8 cellular contexts compared by ENCODE assay signal in genomic region chr2:159922563-159922962, GRCh38. TPM values are rescaled to one million over a fixed set of nuclear protein-coding genes. Genes with fewer than 3 reads are reported as not detected.
A peak's percentile ranks its signal among the peaks of the same experiment; 100 is the strongest.
DNase-seq lines count a peak whose midpoint lies in the region; ATAC-seq, FAIRE-seq and TF ChIP-seq lines count a peak whose summit lies in the region.

No MANE protein-coding gene starts in this region.

- H3K4me1 ChIP-seq in kidney (ENCODE audit: control insufficient read depth in 1 of 2, insufficient read depth in 1 of 2, low read depth in 1 of 2, low read length in 2 of 2), result peaks cover 0 to 5% of the 10 kb centered on the region in 2 donors

- intact Hi-C loops in kidney (cut with DNase I), result no loop called here

- FAIRE-seq in kidney (lab: Jason Lieb, UNC), result no peak

- no peak for TF ChIP-seq CTCF in kidney (IDR thresholded peaks at IDR 0.05; ENCODE audit: borderline replicate concordance, extremely low read depth, insufficient read depth)

- no peak overlapping the region for H3K4me3 ChIP-seq in kidney (ENCODE audit: low read length in 2 of 2)

- no peak overlapping the region for H3K27ac ChIP-seq in kidney (ENCODE audit: low read depth in 2 of 2, low read length in 2 of 2)

- H3K9me3 ChIP-seq in kidney (ENCODE audit: control insufficient read depth in 1 of 2, low read length in 2 of 2), result no peaks in the 10 kb centered on the region

- H3K9ac ChIP-seq in kidney (ENCODE audit: low read length in 2 of 2), result no peak overlapping the region

- DNase-seq in GM04503 (ENCODE audit: low read depth) (peak; percentile 4), NCI-H146 (lab: John Stamatoyannopoulos, UW) (no peak), kidney (no peak), ureter (ENCODE audit: low spot score) (no peak)
- DNase-seq in activated naive CD4-positive, alpha-beta T cell treated with Interleukin-2 at 50 U/mL for 16 hours, result no peak

- H3K36me3 ChIP-seq in kidney (ENCODE audit: control insufficient read depth in 1 of 2, insufficient read depth in 2 of 2, low read length in 2 of 2), result no peaks in the 10 kb centered on the region

- ATAC-seq in GM19025 (IDR thresholded peaks at IDR 0.05; ENCODE audit: low read depth, unreplicated experiment), result peak; percentile 80
- peak; percentile 75 for ATAC-seq in HG02642 (IDR thresholded peaks at IDR 0.05; ENCODE audit: poor library complexity, unreplicated experiment)
- peak; percentile 77 for ATAC-seq in HG03558 (IDR thresholded peaks at IDR 0.05; ENCODE audit: extremely low read depth, unreplicated experiment)

RNA-seq across cellular contexts. Expression of gene LY75, which starts 18.0 kb away (rescaled TPM):
- total RNA-seq in kidney, result 23.2 TPM
- polyA plus RNA-seq in kidney (ENCODE audit: insufficient read depth, low read depth, low replicate concordance), result 3.8 TPM
- 42.4 TPM for total RNA-seq in ureter
